In the genomic region with DNA sequence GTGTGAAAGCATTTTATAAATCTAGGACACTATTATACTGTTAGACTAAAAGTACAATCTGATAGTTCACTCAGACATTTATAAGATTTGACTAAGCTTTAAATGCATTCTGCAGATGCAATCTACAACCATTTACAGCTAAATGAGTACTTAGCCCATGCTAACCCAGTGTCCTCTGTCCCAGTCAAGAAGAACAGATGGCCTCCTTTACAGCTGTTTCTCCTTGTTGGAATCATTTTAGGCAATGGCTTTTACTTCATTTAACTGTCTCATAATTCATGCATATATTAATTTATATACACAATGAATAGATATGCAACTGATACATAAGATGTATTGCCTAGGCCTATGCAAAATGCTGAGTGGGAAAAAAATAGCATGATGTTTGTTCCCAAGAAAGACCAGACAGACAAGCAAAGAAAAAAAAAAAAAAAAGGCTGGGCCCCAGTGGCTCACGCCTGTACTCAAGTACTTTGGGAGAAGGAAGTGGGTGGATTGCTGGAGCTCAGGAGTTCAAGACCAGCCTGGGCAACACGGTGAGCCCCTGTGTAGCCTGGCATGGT, we compare ENCODE assay signal across 25 cellular contexts.
DNase-seq lines count a peak whose midpoint lies in the region; ATAC-seq and TF ChIP-seq lines count a peak whose summit lies in the region.
"Had no signal": no experiment of that assay in that cellular context is flagged by ENCODE, and none has a peak within 500 bp of the region (broad histone marks: within the 10 kb centered on the region; RNA-seq: fewer than 3 reads in every experiment).

No MANE protein-coding gene starts in this region.

- TF ChIP-seq EP300 in SK-N-SH (IDR thresholded peaks at IDR 0.05; ENCODE audit: borderline replicate concordance in 1 of 2, low read depth in 1 of 2, low read length in 1 of 2): peak in 1 of 2 experiments; percentile 75; a peak in 2 of 4 replicates

- DNase-seq in activated CD4-positive, alpha-beta T cell treated with anti-CD3 and anti-CD28 coated beads, Interleukin-2, amount 10 ng/mL, durations not matched to agents 24 days and 14 days: peak; percentile 31
- no peak for DNase-seq in activated CD4-positive, alpha-beta T cell treated with anti-CD3 and anti-CD28 coated beads for 1 hour
- DNase-seq in SK-N-SH (peak; percentile 38), glutamatergic neuron (no peak), GM10248 (ENCODE audit: extremely low spot score) (no peak)
- DNase-seq: 8988T; ACHN; BE2C; CD8-positive, alpha-beta memory T cell; DMS153; GM23248; H9; KG1; MG63; NCI-H1105 treated with DMSO at 0.1 percent for 48 hours; NCI-H146; NCI-H1930; NCI-H748 treated with DMSO at 0.1 percent for 48 hours; NK-92 treated with Interleukin-12 subunit alpha and Interleukin-12 subunit beta, amount 100 ng/mL, for 24 hours; PC-9; SJCRH30 had no signal

- TF ChIP-seq CTCF in SK-N-SH (IDR thresholded peaks at IDR 0.05) (no peak), glutamatergic neuron (IDR thresholded peaks at IDR 0.05; ENCODE audit: partially characterized antibody, unreplicated experiment) (no peak), GM10248 (IDR thresholded peaks at IDR 0.05; ENCODE audit: control extremely low read depth, extremely low read depth, low read depth, missing control alignments) (no peak)

- peaks cover 10% of the 10 kb centered on the region; the same call in 1 of the 2 replicates for H3K27me3 ChIP-seq in SK-N-SH (ENCODE audit: insufficient read depth)
- H3K27me3 ChIP-seq: BE2C, MG63, SJCRH30 had no signal

- CTCF ChIA-PET in SK-N-SH (lab: Yijun Ruan, JAX): interaction anchor here (0.8 to 3.6 kb wide), 7 partner anchors 9 to 1317 kb away, joined by 3 to 17 read pairs (median 6); no protein-coding TSS in a partner anchor
- CTCF ChIA-PET in GM10248 (lab: Yijun Ruan, JAX): interaction anchor here (1.5 to 5.7 kb wide), 4 partner anchors 15 to 333 kb away, joined by 3 to 25 read pairs (median 4); no protein-coding TSS in a partner anchor

- no peak overlapping the region for H3K4me2 ChIP-seq in SK-N-SH
- H3K4me2 ChIP-seq: PC-9 had no signal

- H3K79me2 ChIP-seq in SK-N-SH (ENCODE audit: insufficient read depth): no peaks in the 10 kb centered on the region

- H3K36me3 ChIP-seq in SK-N-SH (replicated peaks in 1 of 2; ENCODE audit: control insufficient read depth in 1 of 2, insufficient read depth in 2 of 2, low read length in 1 of 2): no peaks in the 10 kb centered on the region
- H3K36me3 ChIP-seq: BE2C, MG63, SJCRH30 had no signal

- WGBS in SK-N-SH (ENCODE audit: low lambda C conversion rate): 10% methylated on average over 2 of the region's 2 CpGs

- no peaks in the 10 kb centered on the region for H3K27me3 Mint-ChIP-seq in activated CD4-positive, alpha-beta T cell treated with anti-CD3 and anti-CD28 coated beads, Interleukin-2, amount 10 ng/mL, durations not matched to agents 24 days and 14 days
- no peaks in the 10 kb centered on the region for H3K27me3 Mint-ChIP-seq in glutamatergic neuron (ENCODE audit: unreplicated experiment)

- no peaks in the 10 kb centered on the region for H3K36me3 Mint-ChIP-seq in activated CD4-positive, alpha-beta T cell treated with anti-CD3 and anti-CD28 coated beads, Interleukin-2, amount 10 ng/mL, durations not matched to agents 24 days and 14 days (ENCODE audit: low read depth)
- no peaks in the 10 kb centered on the region for H3K36me3 Mint-ChIP-seq in glutamatergic neuron (ENCODE audit: unreplicated experiment)
- H3K36me3 Mint-ChIP-seq: CD14-positive monocyte; CD8-positive, alpha-beta memory T cell had no signal

- H3K4me3 ChIP-seq in SK-N-SH (ENCODE audit: low read depth in 2 of 2, low read length in 1 of 2): no peak overlapping the region
- H3K4me3 ChIP-seq: GM23248, MG63, PC-9, SJCRH30 had no signal

- TF ChIP-seq RAD21 in SK-N-SH (IDR thresholded peaks at IDR 0.05; ENCODE audit: low read length): no peak

- no peaks in the 10 kb centered on the region for H3K9me3 ChIP-seq in SK-N-SH
- H3K9me3 ChIP-seq: BE2C, MG63, SJCRH30 had no signal

- no peak overlapping the region for H3K9ac ChIP-seq in SK-N-SH
- H3K9ac ChIP-seq: GM23248 had no signal

- H2AFZ ChIP-seq in SK-N-SH (ENCODE audit: low read depth): no peak overlapping the region
- H2AFZ ChIP-seq: GM23248 had no signal

- no peaks in the 10 kb centered on the region for H3F3A ChIP-seq in SK-N-SH (replicated peaks; ENCODE audit: insufficient read depth)

- H3K4me1 Mint-ChIP-seq in activated CD4-positive, alpha-beta T cell treated with anti-CD3 and anti-CD28 coated beads, Interleukin-2, amount 10 ng/mL, durations not matched to agents 24 days and 14 days: no peaks in the 10 kb centered on the region
- peaks cover 3% of the 10 kb centered on the region for H3K4me1 Mint-ChIP-seq in glutamatergic neuron (ENCODE audit: low read depth, unreplicated experiment)
- H3K4me1 Mint-ChIP-seq: CD14-positive monocyte; CD8-positive, alpha-beta memory T cell had no signal

- H3K27ac Mint-ChIP-seq in activated CD4-positive, alpha-beta T cell treated with anti-CD3 and anti-CD28 coated beads, Interleukin-2, amount 10 ng/mL, durations not matched to agents 24 days and 14 days: no peak overlapping the region
- peak overlapping the region; percentile 71 for H3K27ac Mint-ChIP-seq in glutamatergic neuron (ENCODE audit: unreplicated experiment)
- H3K27ac Mint-ChIP-seq: CD14-positive monocyte; CD8-positive, alpha-beta memory T cell; H9 had no signal

- H3K27ac ChIP-seq in SK-N-SH (ENCODE audit: low read depth in 2 of 2, low read length in 1 of 2): no peak overlapping the region
- H3K27ac ChIP-seq: GM23248, PC-9, SJCRH30 had no signal

- H3K9me3 Mint-ChIP-seq in activated CD4-positive, alpha-beta T cell treated with anti-CD3 and anti-CD28 coated beads, Interleukin-2, amount 10 ng/mL, durations not matched to agents 24 days and 14 days: no peaks in the 10 kb centered on the region
- no peaks in the 10 kb centered on the region for H3K9me3 Mint-ChIP-seq in glutamatergic neuron (ENCODE audit: unreplicated experiment)
- H3K9me3 Mint-ChIP-seq: CD14-positive monocyte; CD8-positive, alpha-beta memory T cell; H9 had no signal

- H4K20me1 ChIP-seq in SK-N-SH (ENCODE audit: insufficient read depth): no peaks in the 10 kb centered on the region

- POLR2A ChIA-PET in SK-N-SH (lab: Yijun Ruan, JAX) (no interaction called here), GM10248 (lab: Yijun Ruan, JAX) (no interaction called here)

- intact Hi-C loops in activated CD4-positive, alpha-beta T cell treated with anti-CD3 and anti-CD28 coated beads, Interleukin-2, amount 10 ng/mL, durations not matched to agents 24 days and 14 days (cut with micrococcal nuclease): no loop called here

- ATAC-seq in GM21529 (IDR thresholded peaks at IDR 0.05; ENCODE audit: unreplicated experiment) (no peak), HG03159 (IDR thresholded peaks at IDR 0.05; ENCODE audit: unreplicated experiment) (no peak)
- ATAC-seq: Right ventricle myocardium inferior had no signal

- no peaks in the 10 kb centered on the region for H3K9me2 ChIP-seq in SK-N-SH

- H3K4me1 ChIP-seq in SK-N-SH (ENCODE audit: control insufficient read depth in 1 of 2, insufficient read depth in 2 of 2, low read depth in 1 of 2, low read length in 1 of 2): no peaks in the 10 kb centered on the region; a peak in 1 of 4 replicates
- H3K4me1 ChIP-seq: BE2C, SJCRH30 had no signal

- H3K4me3 Mint-ChIP-seq in activated CD4-positive, alpha-beta T cell treated with anti-CD3 and anti-CD28 coated beads, Interleukin-2, amount 10 ng/mL, durations not matched to agents 24 days and 14 days: no peak overlapping the region
- no peak overlapping the region for H3K4me3 Mint-ChIP-seq in glutamatergic neuron (ENCODE audit: unreplicated experiment)
- H3K4me3 Mint-ChIP-seq: CD14-positive monocyte; CD8-positive, alpha-beta memory T cell; H9 had no signal

TF ChIP-seq in SK-N-SH, 30 proteins besides CTCF, POLR2A, EP300 and RAD21:
- no peak for TF ChIP-seq GABPA (IDR thresholded peaks at IDR 0.05; ENCODE audit: low read depth)
- TF ChIP-seq YY1 (IDR thresholded peaks at IDR 0.05; ENCODE audit: low read depth): no peak
- TF ChIP-seq RXRA (IDR thresholded peaks at IDR 0.05; ENCODE audit: borderline replicate concordance, low read depth): no peak
- no peak for TF ChIP-seq MEF2A (IDR thresholded peaks at IDR 0.05; ENCODE audit: borderline replicate concordance, low read depth)
- no peak for TF ChIP-seq NRF1 (IDR thresholded peaks at IDR 0.05; ENCODE audit: low read depth, low read length)
- TF ChIP-seq, protein P1, sequence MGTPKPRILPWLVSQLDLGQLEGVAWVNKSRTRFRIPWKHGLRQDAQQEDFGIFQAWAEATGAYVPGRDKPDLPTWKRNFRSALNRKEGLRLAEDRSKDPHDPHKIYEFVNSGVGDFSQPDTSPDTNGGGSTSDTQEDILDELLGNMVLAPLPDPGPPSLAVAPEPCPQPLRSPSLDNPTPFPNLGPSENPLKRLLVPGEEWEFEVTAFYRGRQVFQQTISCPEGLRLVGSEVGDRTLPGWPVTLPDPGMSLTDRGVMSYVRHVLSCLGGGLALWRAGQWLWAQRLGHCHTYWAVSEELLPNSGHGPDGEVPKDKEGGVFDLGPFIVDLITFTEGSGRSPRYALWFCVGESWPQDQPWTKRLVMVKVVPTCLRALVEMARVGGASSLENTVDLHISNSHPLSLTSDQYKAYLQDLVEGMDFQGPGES (IDR thresholded peaks at IDR 0.05; ENCODE audit: low read depth, low read length): no peak
- TF ChIP-seq GATA2 (CRISPR knock-in tag; IDR thresholded peaks at IDR 0.05): peak; percentile 43; the same call in 1 of the 2 replicates
- TF ChIP-seq, protein P2, sequence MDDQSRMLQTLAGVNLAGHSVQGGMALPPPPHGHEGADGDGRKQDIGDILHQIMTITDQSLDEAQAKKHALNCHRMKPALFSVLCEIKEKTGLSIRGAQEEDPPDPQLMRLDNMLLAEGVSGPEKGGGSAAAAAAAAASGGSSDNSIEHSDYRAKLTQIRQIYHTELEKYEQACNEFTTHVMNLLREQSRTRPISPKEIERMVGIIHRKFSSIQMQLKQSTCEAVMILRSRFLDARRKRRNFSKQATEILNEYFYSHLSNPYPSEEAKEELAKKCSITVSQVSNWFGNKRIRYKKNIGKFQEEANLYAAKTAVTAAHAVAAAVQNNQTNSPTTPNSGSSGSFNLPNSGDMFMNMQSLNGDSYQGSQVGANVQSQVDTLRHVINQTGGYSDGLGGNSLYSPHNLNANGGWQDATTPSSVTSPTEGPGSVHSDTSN (IDR thresholded peaks at IDR 0.05): no peak
- no peak for TF ChIP-seq MXI1 (IDR thresholded peaks at IDR 0.05; ENCODE audit: low read depth, low read length)
- peak; percentile 38; the same call in 1 of the 2 replicates for TF ChIP-seq RCOR1 (IDR thresholded peaks at IDR 0.05; ENCODE audit: low read length)
- TF ChIP-seq NFIC (IDR thresholded peaks at IDR 0.05; ENCODE audit: borderline replicate concordance): no peak
- no peak for TF ChIP-seq TEAD4 (IDR thresholded peaks at IDR 0.05; ENCODE audit: borderline replicate concordance, insufficient read depth)
- no peak for TF ChIP-seq EZH2phosphoT487 (IDR thresholded peaks at IDR 0.05; ENCODE audit: borderline replicate concordance, low read depth)
- peak; percentile 53 for TF ChIP-seq CHD2 (IDR thresholded peaks at IDR 0.05; ENCODE audit: low read length, partially characterized antibody)
- TF ChIP-seq JUND (IDR thresholded peaks at IDR 0.05): no peak

Comparison
In these comparisons a context has a peak if more than half of its experiments do, and no peak if none do; other contexts are left out.
1. DNase-seq: peak in activated CD4-positive, alpha-beta T cell treated with anti-CD3 and anti-CD28 coated beads, Interleukin-2, amount 10 ng/mL, durations not matched to agents 24 days and 14 days (single experiment) and SK-N-SH (single experiment); none in activated CD4-positive, alpha-beta T cell treated with anti-CD3 and anti-CD28 coated beads for 1 hour (single experiment), glutamatergic neuron (single experiment) and GM10248 (single experiment).